Comparison of ENCODE assay signal across 35 cellular contexts in the genomic region with DNA sequence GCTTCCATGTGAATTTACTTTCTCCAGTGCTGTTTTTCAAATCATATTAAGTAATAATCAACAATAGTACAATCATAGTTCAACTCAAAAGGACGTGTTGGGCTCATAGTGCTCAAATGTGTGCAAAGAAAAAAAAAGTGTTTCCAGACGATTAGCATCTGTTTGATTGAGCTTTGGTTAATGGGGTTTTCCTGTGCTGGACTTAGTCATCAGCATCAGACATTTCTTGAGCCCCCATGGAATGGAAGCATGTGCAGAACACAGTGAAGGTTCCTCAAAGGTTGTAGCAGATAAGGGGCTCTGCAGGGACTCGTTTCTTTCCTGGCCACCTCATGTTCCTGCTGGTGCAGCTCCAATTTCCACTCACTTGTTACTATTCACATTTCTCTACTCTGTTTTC.
"Had no signal": no experiment of that assay in that cellular context is flagged by ENCODE, and none has a peak within 500 bp of the region (broad histone marks: within the 10 kb centered on the region; RNA-seq: fewer than 3 reads in every experiment).

No MANE protein-coding gene starts in this region.

- H3K36me3 ChIP-seq: MG63 had no signal

- H3K4me3 ChIP-seq: MG63 had no signal

- H3K9ac ChIP-seq: KMS-11 had no signal

- H3K4me2 ChIP-seq: KMS-11 had no signal

- DNase-seq: Karpas-422, Kasumi-1, MG63, MM.1S, MV-4-11, NCI-H1048, NCI-H1092, NCI-H1092 treated with DMSO at 0.1 percent for 48 hours, NCI-H1105, NCI-H1105 treated with DMSO at 0.1 percent for 48 hours, NCI-H1417, NCI-H1417 treated with DMSO at 0.1 percent for 48 hours, NCI-H1436, NCI-H1436 treated with DMSO at 0.1 percent for 48 hours, NCI-H146, NCI-H1694, NCI-H1694 treated with DMSO at 0.1 percent for 48 hours, NCI-H187, NCI-H187 treated with DMSO at 0.1 percent for 48 hours, NCI-H1930, NCI-H2029, NCI-H2029 treated with DMSO at 0.1 percent for 48 hours, NCI-H2081, NCI-H2081 treated with DMSO at 0.1 percent for 48 hours, NCI-H2107, NCI-H2171, NCI-H2171 treated with DMSO at 0.1 percent for 48 hours, NCI-H2227 treated with DMSO at 0.1 percent for 48 hours, NCI-H226, NCI-H345, NCI-H446, NCI-H446 treated with DMSO at 0.1 percent for 48 hours, NCI-H510A, NCI-H510A treated with DMSO at 0.1 percent for 48 hours had no signal

- H3K9me3 ChIP-seq: MG63 had no signal

- H3K27me3 ChIP-seq: MG63 had no signal

- H3K27ac ChIP-seq: KMS-11 had no signal
